21 cellular contexts compared by ENCODE assay signal in the genomic region with DNA sequence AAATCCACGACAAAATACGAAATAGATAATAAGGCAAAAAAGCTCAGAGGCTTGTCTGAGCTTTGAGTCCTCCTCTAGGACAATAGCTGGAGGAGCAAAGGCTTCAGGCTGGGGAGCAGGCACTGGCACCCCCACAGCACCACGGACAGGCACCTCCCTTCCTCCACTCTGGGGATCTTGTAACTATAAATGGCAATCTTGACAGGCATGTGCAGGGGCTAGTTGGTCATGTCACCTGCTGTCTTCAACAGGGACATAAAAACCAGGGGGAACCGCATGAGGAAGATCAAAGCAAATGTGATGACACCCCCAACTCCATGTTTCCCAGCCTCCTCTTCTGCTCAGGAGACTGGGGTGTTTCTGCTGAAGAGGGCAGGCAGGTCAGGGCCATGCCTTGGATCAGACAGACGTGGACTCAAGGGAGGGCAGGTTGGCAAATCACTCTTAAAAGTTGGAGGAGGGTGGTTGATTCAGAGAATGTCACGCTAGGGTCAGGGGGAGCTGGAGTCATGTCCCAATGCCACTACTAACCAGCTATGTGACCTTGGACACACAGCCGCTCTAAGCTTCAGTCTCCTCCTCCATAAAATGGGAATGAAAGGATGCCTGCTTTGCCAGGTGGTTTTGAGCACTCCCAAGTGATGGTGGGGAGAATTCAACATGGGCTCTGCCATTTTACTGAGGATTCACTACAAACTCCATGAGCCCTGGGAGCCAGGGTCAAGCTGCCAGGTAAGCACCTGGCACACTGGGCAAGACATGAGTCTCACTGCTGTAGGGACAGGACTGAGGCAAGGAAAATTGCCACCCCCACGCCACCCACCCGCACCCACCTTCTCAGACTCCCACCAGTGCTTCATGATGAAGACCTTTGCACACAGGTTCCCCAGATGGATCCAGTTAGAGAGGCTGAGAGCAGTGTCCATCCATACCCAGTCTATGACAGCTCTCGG. TPM values are rescaled to one million over a fixed set of nuclear protein-coding genes. Genes with fewer than 3 reads are reported as not detected.
DNase-seq lines count a peak whose midpoint lies in the region; ATAC-seq and TF ChIP-seq lines count a peak whose summit lies in the region.
"Had no signal": no experiment of that assay in that cellular context is flagged by ENCODE, and none has a peak within 500 bp of the region (broad histone marks: within the 10 kb centered on the region; RNA-seq: fewer than 3 reads in every experiment).

No MANE protein-coding gene starts in this region.

- H3K4me1 Mint-ChIP-seq in type B pancreatic cell (ENCODE audit: unreplicated experiment) = peaks cover 8% of the 10 kb centered on the region

- no peak overlapping the region for H3K4me3 Mint-ChIP-seq in type B pancreatic cell
- H3K4me3 Mint-ChIP-seq: CD8-positive, alpha-beta T cell had no signal

- 79 to 83% methylated on average over 10 of the region's 10 CpGs for WGBS in heart right ventricle, 2 donors

- H3K27me3 ChIP-seq in right atrium auricular region (no peaks in the 10 kb centered on the region), heart right ventricle (peaks cover 0 to 23% (median 8%) of the 10 kb centered on the region in 7 donors)
- H3K27me3 ChIP-seq: BLaER1 treated with 17β-estradiol and CSF1 and Interleukin-3, amounts not matched to agents 10 nM and 100 nM had no signal

- no peaks in the 10 kb centered on the region for H3K9me3 Mint-ChIP-seq in type B pancreatic cell
- H3K9me3 Mint-ChIP-seq: CD8-positive, alpha-beta T cell had no signal

- no peak overlapping the region for H3K27ac ChIP-seq in right atrium auricular region
- H3K27ac ChIP-seq in heart right ventricle = no peak overlapping the region
- H3K27ac ChIP-seq: 22Rv1; BLaER1 treated with 17β-estradiol and CSF1 and Interleukin-3, amounts not matched to agents 10 nM and 100 nM had no signal

- H3K9me3 ChIP-seq in right atrium auricular region (no peaks in the 10 kb centered on the region), heart right ventricle (peaks cover 0 to 4% (median 0%) of the 10 kb centered on the region in 11 donors)
- H3K9me3 ChIP-seq: BLaER1 treated with 17β-estradiol and CSF1 and Interleukin-3, amounts not matched to agents 10 nM and 100 nM had no signal

- H3K36me3 Mint-ChIP-seq in type B pancreatic cell = no peaks in the 10 kb centered on the region
- H3K36me3 Mint-ChIP-seq: CD8-positive, alpha-beta T cell had no signal

- H3K4me3 ChIP-seq in right atrium auricular region (no peak overlapping the region), heart right ventricle (no peak overlapping the region)
- H3K4me3 ChIP-seq: BLaER1 treated with 17β-estradiol and CSF1 and Interleukin-3, amounts not matched to agents 10 nM and 100 nM had no signal

- H3K27me3 Mint-ChIP-seq in type B pancreatic cell = peaks cover 17% of the 10 kb centered on the region

- ATAC-seq in heart right ventricle (no peak), HG02884 (IDR thresholded peaks at IDR 0.05; ENCODE audit: unreplicated experiment) (no peak)
- ATAC-seq: CD8-positive, alpha-beta T cell had no signal

- DNase-seq in activated CD4-positive, CD25-positive, alpha-beta regulatory T cell treated with anti-CD3 and anti-CD28 coated beads, Interleukin-2, amount 50 U/mL, for 72 hours = peak; percentile 11
- DNase-seq in activated CD4-positive, CD25-positive, alpha-beta regulatory T cell (lab: John Stamatoyannopoulos, UW) = no peak
- DNase-seq in right atrium auricular region (ENCODE audit: low spot score) = peak; percentile 16
- DNase-seq in heart right ventricle = no peak
- peak; percentile 5 for DNase-seq in iPS-NIHi7 (ENCODE audit: extremely low spot score)
- peak; percentile 43 for DNase-seq in type B pancreatic cell (ENCODE audit: extremely low spot score, unreplicated experiment)
- no peak for DNase-seq in SW480 (ENCODE audit: low spot score)
- DNase-seq: ACHN; CD8-positive, alpha-beta T cell; Kasumi-1; NCI-H1417; NCI-H1694 treated with DMSO at 0.1 percent for 48 hours; NCI-H2081 treated with DMSO at 0.1 percent for 48 hours; NCI-H2171 treated with DMSO at 0.1 percent for 48 hours; NCI-H446; NCI-H526; OCI-M1; Right ventricle myocardium superior had no signal

- intact Hi-C loops in heart right ventricle (cut with DNase I) = no loop called here

- H3K27ac Mint-ChIP-seq in type B pancreatic cell = no peak overlapping the region
- H3K27ac Mint-ChIP-seq: CD8-positive, alpha-beta T cell had no signal

- H3K36me3 ChIP-seq in right atrium auricular region (no peaks in the 10 kb centered on the region), heart right ventricle (no peaks in the 10 kb centered on the region)
- H3K36me3 ChIP-seq: BLaER1 treated with 17β-estradiol and CSF1 and Interleukin-3, amounts not matched to agents 10 nM and 100 nM had no signal

- TF ChIP-seq CTCF in right atrium auricular region (IDR thresholded peaks at IDR 0.05) = no peak
- no peak for TF ChIP-seq CTCF in heart right ventricle (IDR thresholded peaks at IDR 0.05)
- TF ChIP-seq CTCF in type B pancreatic cell (conservative IDR thresholded peaks at IDR 0.05) = no peak

- H3K4me1 ChIP-seq in right atrium auricular region (no peaks in the 10 kb centered on the region), heart right ventricle (no peaks in the 10 kb centered on the region)
- H3K4me1 ChIP-seq: BLaER1 treated with 17β-estradiol and CSF1 and Interleukin-3, amounts not matched to agents 10 nM and 100 nM had no signal

RNA-seq across cellular contexts. Expression of a gene that starts 48.0 kb away (rescaled TPM):
- total RNA-seq in right atrium auricular region (10 to 100 TPM; 12.2 to 14.1 TPM), heart right ventricle (10 to 100 TPM; 23.1 to 35.9 (median 29.9) TPM), type B pancreatic cell (ENCODE audit: low replicate concordance) (21.1 and 25.0 TPM in 2 replicates)
- 10 to 100 TPM; 16.7 to 46.7 TPM for polyA plus RNA-seq in heart right ventricle

Comparison
In these comparisons a context has a peak if more than half of its experiments do, and no peak if none do; other contexts are left out.
1. DNase-seq: peak in activated CD4-positive, CD25-positive, alpha-beta regulatory T cell treated with anti-CD3 and anti-CD28 coated beads, Interleukin-2, amount 50 U/mL, for 72 hours (single experiment), right atrium auricular region (single experiment), iPS-NIHi7 (single experiment) and type B pancreatic cell (single experiment); none in activated CD4-positive, CD25-positive, alpha-beta regulatory T cell (0 of 4), heart right ventricle (0 of 2) and SW480 (single experiment).